ENCODE assay signal across 1 cellular context in genomic region chr14:63647696-63648410, GRCh38.
TF ChIP-seq lines count a peak whose summit lies in the region.

No MANE protein-coding gene starts in this region.

TF ChIP-seq in GM12878, 131 proteins besides CTCF, POLR2A, EP300 and RAD21 (continued from another document):
- no peak for TF ChIP-seq CUX1 (IDR thresholded peaks at IDR 0.05; ENCODE audit: insufficient replicate concordance, low read depth, low read length)
- no peak for TF ChIP-seq ZBTB4 (CRISPR knock-in tag; IDR thresholded peaks at IDR 0.05)
